In the genomic region with DNA sequence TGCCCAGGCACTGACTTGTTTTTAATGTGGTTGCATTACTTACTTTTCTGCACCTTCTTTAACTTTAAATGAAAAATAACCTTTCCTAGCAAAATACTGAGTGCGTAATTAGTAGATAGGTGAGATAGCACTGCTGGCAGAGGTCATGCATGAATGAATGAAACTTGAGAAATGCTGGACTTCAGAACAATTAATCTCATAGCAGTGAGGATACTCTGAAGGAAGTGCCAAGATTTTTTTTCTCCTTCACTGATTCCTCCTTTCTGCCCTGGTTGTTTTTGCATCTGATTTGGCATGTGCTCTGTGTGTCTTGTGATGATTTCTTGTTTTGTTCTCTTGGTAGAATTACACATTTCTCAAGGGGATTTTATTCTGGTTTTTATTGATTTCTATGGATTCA, we compare ENCODE assay signal across 23 cellular contexts.
"Had no signal": no experiment of that assay in that cellular context is flagged by ENCODE, and none has a peak within 500 bp of the region (broad histone marks: within the 10 kb centered on the region; RNA-seq: fewer than 3 reads in every experiment).

No MANE protein-coding gene starts in this region.

- H3K4me3 Mint-ChIP-seq: activated CD8-positive, alpha-beta T cell treated with anti-CD3 and anti-CD28 coated beads, Interleukin-2, amount 10 ng/mL, durations not matched to agents 7 days and 5 days; activated naive CD8-positive, alpha-beta T cell treated with anti-CD3 and anti-CD28 coated beads, Interleukin-2, amount 50 U/mL, for 24 hours; brain; T-helper 1 cell treated with Interleukin-12 subunit alpha and Interleukin-12 subunit beta and Interleukin-4 antibody, amounts not matched to agents 30 μg/mL and 1 μg/mL, for 36 hours had no signal

- H3K9me3 ChIP-seq: Peyer's patch had no signal

- H3K9me3 Mint-ChIP-seq: activated naive CD8-positive, alpha-beta T cell treated with anti-CD3 and anti-CD28 coated beads, Interleukin-2, amount 50 U/mL, for 24 hours; T-helper 1 cell treated with Interleukin-12 subunit alpha and Interleukin-12 subunit beta and Interleukin-4 antibody, amounts not matched to agents 30 μg/mL and 1 μg/mL, for 36 hours had no signal

- H3K36me3 ChIP-seq: Peyer's patch had no signal

- H3K4me1 Mint-ChIP-seq: activated naive CD8-positive, alpha-beta T cell treated with anti-CD3 and anti-CD28 coated beads, Interleukin-2, amount 50 U/mL, for 24 hours had no signal

- H3K27me3 ChIP-seq: Peyer's patch had no signal

- H3K27ac ChIP-seq: Peyer's patch had no signal

- ATAC-seq: activated CD8-positive, alpha-beta T cell treated with anti-CD3 and anti-CD28 coated beads, Interleukin-2, amount 10 ng/mL, durations not matched to agents 7 days and 5 days; activated naive CD4-positive, alpha-beta T cell treated with anti-CD3 and anti-CD28 coated beads, Interleukin-2, amount 50 U/mL, for 72 hours; activated naive CD8-positive, alpha-beta T cell treated with anti-CD3 and anti-CD28 coated beads, Interleukin-2, amount 50 U/mL, for 24 hours had no signal

- H3K4me1 ChIP-seq: Peyer's patch had no signal

- H3K27ac Mint-ChIP-seq: activated CD8-positive, alpha-beta T cell treated with anti-CD3 and anti-CD28 coated beads, Interleukin-2, amount 10 ng/mL, durations not matched to agents 7 days and 5 days; activated naive CD4-positive, alpha-beta T cell treated with anti-CD3 and anti-CD28 coated beads, Interleukin-2, amount 50 U/mL, for 72 hours; activated naive CD8-positive, alpha-beta T cell treated with anti-CD3 and anti-CD28 coated beads, Interleukin-2, amount 50 U/mL, for 24 hours; T-helper 1 cell treated with Interleukin-12 subunit alpha and Interleukin-12 subunit beta and Interleukin-4 antibody, amounts not matched to agents 30 μg/mL and 1 μg/mL, for 36 hours had no signal

- DNase-seq: activated CD4-positive, alpha-beta T cell treated with anti-CD3 and anti-CD28 coated beads for 48 hours; activated CD4-positive, alpha-beta T cell treated with anti-CD3 and anti-CD28 coated beads, Interleukin-2, amount 50 U/mL, for 4 hours; activated CD4-positive, CD25-positive, alpha-beta regulatory T cell treated with anti-CD3 and anti-CD28 coated beads, Interleukin-2, amount 50 U/mL, for 72 hours; activated CD8-positive, alpha-beta memory T cell treated with anti-CD3 and anti-CD28 coated beads, Interleukin-2, amount 50 U/mL, for 48 hours; activated CD8-positive, alpha-beta T cell treated with anti-CD3 and anti-CD28 coated beads, Interleukin-2, amount 10 ng/mL, durations not matched to agents 7 days and 5 days; activated naive CD4-positive, alpha-beta T cell treated with Interleukin-2 at 50 U/mL for 16 hours; activated naive CD8-positive, alpha-beta T cell treated with anti-CD3 and anti-CD28 coated beads, Interleukin-2, amount 50 U/mL, for 24 hours; activated T-cell treated with anti-CD3 and anti-CD28 coated beads, Interleukin-2, amount 50 U/mL, for 1 hour; amygdala; KG1; NCI-H1048; NCI-H1417; NCI-H1930; NCI-H2171 treated with DMSO at 0.1 percent for 48 hours; NCI-H226; NCI-H510A; NCI-H526 treated with DMSO at 0.1 percent for 48 hours; NK-92 treated with Interleukin-12 subunit alpha and Interleukin-12 subunit beta, amount 100 ng/mL, for 24 hours; Peyer's patch; SHP77 treated with DMSO at 0.1 percent for 48 hours had no signal

- H3K4me3 ChIP-seq: Peyer's patch had no signal

- H3K27me3 Mint-ChIP-seq: brain had no signal
